Comparison of ENCODE assay signal across 1 cellular context in the genomic region with DNA sequence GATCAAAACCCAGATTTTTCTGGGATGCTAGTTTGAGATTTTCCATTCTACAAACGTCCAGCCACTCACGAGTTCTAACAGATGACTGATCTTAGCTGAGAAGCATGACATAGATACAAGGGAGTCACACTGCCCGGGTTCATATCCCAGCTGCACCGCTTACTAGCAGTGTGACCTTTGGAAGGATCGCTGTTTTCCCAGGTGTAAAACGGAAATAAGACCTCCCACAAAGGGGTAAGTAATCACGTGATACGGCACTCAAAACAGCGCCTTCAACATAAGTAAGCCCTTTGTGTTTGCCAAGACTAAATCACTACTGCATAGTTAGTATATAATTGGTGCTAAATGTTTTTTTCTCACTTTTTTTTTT.
TF ChIP-seq lines count a peak whose summit lies in the region.

No MANE protein-coding gene starts in this region.

TF ChIP-seq in K562, 482 proteins besides CTCF, POLR2A, EP300 and RAD21 (continued from another document):
- TF ChIP-seq, protein P1, sequence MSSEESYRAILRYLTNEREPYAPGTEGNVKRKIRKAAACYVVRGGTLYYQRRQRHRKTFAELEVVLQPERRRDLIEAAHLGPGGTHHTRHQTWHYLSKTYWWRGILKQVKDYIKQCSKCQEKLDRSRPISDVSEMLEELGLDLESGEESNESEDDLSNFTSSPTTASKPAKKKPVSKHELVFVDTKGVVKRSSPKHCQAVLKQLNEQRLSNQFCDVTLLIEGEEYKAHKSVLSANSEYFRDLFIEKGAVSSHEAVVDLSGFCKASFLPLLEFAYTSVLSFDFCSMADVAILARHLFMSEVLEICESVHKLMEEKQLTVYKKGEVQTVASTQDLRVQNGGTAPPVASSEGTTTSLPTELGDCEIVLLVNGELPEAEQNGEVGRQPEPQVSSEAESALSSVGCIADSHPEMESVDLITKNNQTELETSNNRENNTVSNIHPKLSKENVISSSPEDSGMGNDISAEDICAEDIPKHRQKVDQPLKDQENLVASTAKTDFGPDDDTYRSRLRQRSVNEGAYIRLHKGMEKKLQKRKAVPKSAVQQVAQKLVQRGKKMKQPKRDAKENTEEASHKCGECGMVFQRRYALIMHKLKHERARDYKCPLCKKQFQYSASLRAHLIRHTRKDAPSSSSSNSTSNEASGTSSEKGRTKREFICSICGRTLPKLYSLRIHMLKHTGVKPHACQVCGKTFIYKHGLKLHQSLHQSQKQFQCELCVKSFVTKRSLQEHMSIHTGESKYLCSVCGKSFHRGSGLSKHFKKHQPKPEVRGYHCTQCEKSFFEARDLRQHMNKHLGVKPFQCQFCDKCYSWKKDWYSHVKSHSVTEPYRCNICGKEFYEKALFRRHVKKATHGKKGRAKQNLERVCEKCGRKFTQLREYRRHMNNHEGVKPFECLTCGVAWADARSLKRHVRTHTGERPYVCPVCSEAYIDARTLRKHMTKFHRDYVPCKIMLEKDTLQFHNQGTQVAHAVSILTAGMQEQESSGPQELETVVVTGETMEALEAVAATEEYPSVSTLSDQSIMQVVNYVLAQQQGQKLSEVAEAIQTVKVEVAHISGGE (CRISPR knock-in tag; IDR thresholded peaks at IDR 0.05): peak in 1 of 3 experiments; percentile 35; a peak in 1 of 6 replicates
- TF ChIP-seq GTF2E2 (tag; IDR thresholded peaks at IDR 0.05) (peak; percentile 26; the same call in 1 of the 2 replicates), NR2C2 (CRISPR knock-in tag; IDR thresholded peaks at IDR 0.05) (no peak), NR2C2 (tag; IDR thresholded peaks at IDR 0.05) (peak; percentile 62), ZC3H4 (CRISPR knock-in tag; IDR thresholded peaks at IDR 0.05; ENCODE audit: borderline replicate concordance) (no peak), ZNF395 (CRISPR knock-in tag; IDR thresholded peaks at IDR 0.05) (peak; percentile 5; the same call in 1 of the 2 replicates), HOXB6 (CRISPR knock-in tag; IDR thresholded peaks at IDR 0.05; ENCODE audit: borderline replicate concordance) (no peak), USF1 (CRISPR knock-in tag; IDR thresholded peaks at IDR 0.05) (peak; percentile 49; the same call in 1 of the 2 replicates), TFAP4 (CRISPR knock-in tag; IDR thresholded peaks at IDR 0.05; ENCODE audit: borderline replicate concordance) (no peak), TOE1 (IDR thresholded peaks at IDR 0.05; ENCODE audit: borderline replicate concordance) (peak; percentile 91), TOE1 (CRISPR knock-in tag; IDR thresholded peaks at IDR 0.05; ENCODE audit: borderline replicate concordance, low read depth) (no peak), CUX1 (CRISPR knock-in tag; IDR thresholded peaks at IDR 0.05) (no peak), TBP (optimal IDR thresholded peaks at IDR 0.05; ENCODE audit: low read depth, low read length) (peak; percentile 24), RAD51 (IDR thresholded peaks at IDR 0.05; ENCODE audit: borderline replicate concordance, low read depth) (peak; percentile 90), SMARCA4 (IDR thresholded peaks at IDR 0.05) (peak; percentile 21; the same call in 1 of the 2 replicates), CHD1 (IDR thresholded peaks at IDR 0.05; ENCODE audit: low read length) (peak; percentile 83), ZBTB17 (CRISPR knock-in tag; IDR thresholded peaks at IDR 0.05) (0 out of 2 replicates have a peak, but pooled peaks have one; percentile 27), CBFA2T2 (conservative IDR thresholded peaks at IDR 0.05) (peak; percentile 60), TFE3 (CRISPR knock-in tag; IDR thresholded peaks at IDR 0.05) (peak; percentile 97)
TF ChIP-seq in K562: peak in this region for 13.
